Comparison of ENCODE assay signal across 1 cellular context in the genomic region with DNA sequence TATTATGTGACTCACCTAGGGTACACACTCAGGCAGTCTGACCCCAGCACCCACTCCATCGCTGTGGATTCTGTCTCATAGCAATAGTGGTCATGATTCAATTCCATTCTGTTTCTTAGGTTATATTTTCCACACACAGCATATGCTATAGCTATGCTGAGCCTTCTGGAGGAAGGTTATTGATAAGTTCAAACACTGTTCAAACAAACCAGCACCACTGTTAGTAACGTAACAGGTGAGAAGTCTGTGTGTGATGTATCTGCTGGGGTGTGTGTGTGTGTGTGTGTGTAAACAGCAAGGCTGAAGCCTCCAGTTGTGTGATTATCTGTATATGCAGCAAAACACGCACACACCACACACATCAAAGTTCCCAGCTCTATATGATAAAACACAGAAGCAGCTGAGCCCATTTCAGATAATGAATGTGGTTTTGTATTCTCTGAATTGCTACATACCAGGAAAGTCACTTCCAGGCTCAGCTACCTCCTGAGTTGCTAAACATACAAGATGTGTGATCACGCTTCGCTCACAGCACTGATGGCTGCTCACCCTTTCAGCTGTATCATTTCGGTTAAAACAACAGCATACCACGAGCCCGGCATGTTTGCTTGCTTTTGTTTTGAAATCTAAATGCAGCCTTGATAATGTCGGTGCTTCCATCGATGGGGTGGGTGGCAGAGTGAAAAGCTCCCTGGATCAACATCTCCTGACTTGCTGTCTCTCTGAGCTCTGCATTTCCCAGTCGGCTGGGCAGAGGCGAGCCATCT.
TF ChIP-seq lines count a peak whose summit lies in the region.

No MANE protein-coding gene starts in this region.

TF ChIP-seq in HepG2, 621 proteins besides CTCF, POLR2A, EP300 and RAD21 (continued from another document and continues in another):
- TF ChIP-seq FOXA3 (CRISPR knock-in tag; IDR thresholded peaks at IDR 0.05) (peak; percentile 77), ZNF441 (CRISPR knock-in tag; IDR thresholded peaks at IDR 0.05; ENCODE audit: borderline replicate concordance) (no peak), ARNT2 (CRISPR knock-in tag; IDR thresholded peaks at IDR 0.05; ENCODE audit: low read depth) (no peak), CHD4 (IDR thresholded peaks at IDR 0.05; ENCODE audit: borderline replicate concordance, low read length) (no peak; the same call in 1 of the 2 replicates), ZNF136 (CRISPR knock-in tag; IDR thresholded peaks at IDR 0.05; ENCODE audit: low read depth) (no peak), POGZ (CRISPR knock-in tag; IDR thresholded peaks at IDR 0.05) (no peak), KLF9 (CRISPR knock-in tag; IDR thresholded peaks at IDR 0.05; ENCODE audit: low read depth) (0 out of 2 replicates have a peak, but pooled peaks have one; percentile 42), YEATS4 (CRISPR knock-in tag; IDR thresholded peaks at IDR 0.05; ENCODE audit: borderline replicate concordance) (peak; percentile 45), HOXA9 (CRISPR knock-in tag; IDR thresholded peaks at IDR 0.05; ENCODE audit: borderline replicate concordance) (no peak), ZNF33B (CRISPR knock-in tag; IDR thresholded peaks at IDR 0.05) (no peak), ZBTB7A (CRISPR knock-in tag; IDR thresholded peaks at IDR 0.05) (no peak; the same call in 1 of the 2 replicates), ZFP36L2 (CRISPR knock-in tag; IDR thresholded peaks at IDR 0.05) (0 out of 2 replicates have a peak, but pooled peaks have one; percentile 40), ZNF234 (CRISPR knock-in tag; conservative IDR thresholded peaks at IDR 0.05) (no peak), ZNF724P (CRISPR knock-in tag; IDR thresholded peaks at IDR 0.05; ENCODE audit: borderline replicate concordance) (no peak), NCOA5 (CRISPR knock-in tag; IDR thresholded peaks at IDR 0.05) (no peak), GATA4 (IDR thresholded peaks at IDR 0.05; ENCODE audit: borderline replicate concordance, low read depth) (peak; percentile 73; the same call in 1 of the 2 replicates), ZNF335 (CRISPR knock-in tag; IDR thresholded peaks at IDR 0.05) (no peak), BCL6 (CRISPR knock-in tag; IDR thresholded peaks at IDR 0.05) (peak; percentile 80), ATRX (CRISPR knock-in tag; IDR thresholded peaks at IDR 0.05; ENCODE audit: borderline replicate concordance) (no peak), ZNF207 (IDR thresholded peaks at IDR 0.05; ENCODE audit: borderline replicate concordance) (no peak), ZNF747 (CRISPR knock-in tag; IDR thresholded peaks at IDR 0.05; ENCODE audit: borderline replicate concordance) (0 out of 2 replicates have a peak, but pooled peaks have one; percentile 46), IKZF1 (IDR thresholded peaks at IDR 0.05) (no peak), ZNF879 (CRISPR knock-in tag; IDR thresholded peaks at IDR 0.05) (no peak), ASH2L (IDR thresholded peaks at IDR 0.05; ENCODE audit: insufficient read length, low read depth, low read length) (peak; percentile 56), ZNF101 (CRISPR knock-in tag; IDR thresholded peaks at IDR 0.05; ENCODE audit: borderline replicate concordance, low read depth) (no peak), CEBPB (IDR thresholded peaks at IDR 0.05; ENCODE audit: borderline replicate concordance, low read depth, low read length) (peak; percentile 92), HMG20B (CRISPR knock-in tag; conservative IDR thresholded peaks at IDR 0.05) (no peak; the same call in 1 of the 2 replicates), ZFP36 (IDR thresholded peaks at IDR 0.05; ENCODE audit: borderline replicate concordance, low read depth, low read length, partially characterized antibody) (no peak), ZNF816 (CRISPR knock-in tag; IDR thresholded peaks at IDR 0.05; ENCODE audit: borderline replicate concordance) (no peak), ZNF75D (CRISPR knock-in tag; IDR thresholded peaks at IDR 0.05; ENCODE audit: borderline replicate concordance) (no peak), ZNF260 (CRISPR knock-in tag; IDR thresholded peaks at IDR 0.05; ENCODE audit: borderline replicate concordance, low read depth) (no peak), TEAD3 (CRISPR knock-in tag; optimal IDR thresholded peaks at IDR 0.05; ENCODE audit: borderline replicate concordance) (peak; percentile 93), ZNF510 (CRISPR knock-in tag; IDR thresholded peaks at IDR 0.05; ENCODE audit: low read depth) (no peak)
- TF ChIP-seq, protein P1, sequence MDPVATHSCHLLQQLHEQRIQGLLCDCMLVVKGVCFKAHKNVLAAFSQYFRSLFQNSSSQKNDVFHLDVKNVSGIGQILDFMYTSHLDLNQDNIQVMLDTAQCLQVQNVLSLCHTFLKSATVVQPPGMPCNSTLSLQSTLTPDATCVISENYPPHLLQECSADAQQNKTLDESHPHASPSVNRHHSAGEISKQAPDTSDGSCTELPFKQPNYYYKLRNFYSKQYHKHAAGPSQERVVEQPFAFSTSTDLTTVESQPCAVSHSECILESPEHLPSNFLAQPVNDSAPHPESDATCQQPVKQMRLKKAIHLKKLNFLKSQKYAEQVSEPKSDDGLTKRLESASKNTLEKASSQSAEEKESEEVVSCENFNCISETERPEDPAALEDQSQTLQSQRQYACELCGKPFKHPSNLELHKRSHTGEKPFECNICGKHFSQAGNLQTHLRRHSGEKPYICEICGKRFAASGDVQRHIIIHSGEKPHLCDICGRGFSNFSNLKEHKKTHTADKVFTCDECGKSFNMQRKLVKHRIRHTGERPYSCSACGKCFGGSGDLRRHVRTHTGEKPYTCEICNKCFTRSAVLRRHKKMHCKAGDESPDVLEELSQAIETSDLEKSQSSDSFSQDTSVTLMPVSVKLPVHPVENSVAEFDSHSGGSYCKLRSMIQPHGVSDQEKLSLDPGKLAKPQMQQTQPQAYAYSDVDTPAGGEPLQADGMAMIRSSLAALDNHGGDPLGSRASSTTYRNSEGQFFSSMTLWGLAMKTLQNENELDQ (CRISPR knock-in tag; IDR thresholded peaks at IDR 0.05; ENCODE audit: borderline replicate concordance): no peak
- TF ChIP-seq, protein P2, sequence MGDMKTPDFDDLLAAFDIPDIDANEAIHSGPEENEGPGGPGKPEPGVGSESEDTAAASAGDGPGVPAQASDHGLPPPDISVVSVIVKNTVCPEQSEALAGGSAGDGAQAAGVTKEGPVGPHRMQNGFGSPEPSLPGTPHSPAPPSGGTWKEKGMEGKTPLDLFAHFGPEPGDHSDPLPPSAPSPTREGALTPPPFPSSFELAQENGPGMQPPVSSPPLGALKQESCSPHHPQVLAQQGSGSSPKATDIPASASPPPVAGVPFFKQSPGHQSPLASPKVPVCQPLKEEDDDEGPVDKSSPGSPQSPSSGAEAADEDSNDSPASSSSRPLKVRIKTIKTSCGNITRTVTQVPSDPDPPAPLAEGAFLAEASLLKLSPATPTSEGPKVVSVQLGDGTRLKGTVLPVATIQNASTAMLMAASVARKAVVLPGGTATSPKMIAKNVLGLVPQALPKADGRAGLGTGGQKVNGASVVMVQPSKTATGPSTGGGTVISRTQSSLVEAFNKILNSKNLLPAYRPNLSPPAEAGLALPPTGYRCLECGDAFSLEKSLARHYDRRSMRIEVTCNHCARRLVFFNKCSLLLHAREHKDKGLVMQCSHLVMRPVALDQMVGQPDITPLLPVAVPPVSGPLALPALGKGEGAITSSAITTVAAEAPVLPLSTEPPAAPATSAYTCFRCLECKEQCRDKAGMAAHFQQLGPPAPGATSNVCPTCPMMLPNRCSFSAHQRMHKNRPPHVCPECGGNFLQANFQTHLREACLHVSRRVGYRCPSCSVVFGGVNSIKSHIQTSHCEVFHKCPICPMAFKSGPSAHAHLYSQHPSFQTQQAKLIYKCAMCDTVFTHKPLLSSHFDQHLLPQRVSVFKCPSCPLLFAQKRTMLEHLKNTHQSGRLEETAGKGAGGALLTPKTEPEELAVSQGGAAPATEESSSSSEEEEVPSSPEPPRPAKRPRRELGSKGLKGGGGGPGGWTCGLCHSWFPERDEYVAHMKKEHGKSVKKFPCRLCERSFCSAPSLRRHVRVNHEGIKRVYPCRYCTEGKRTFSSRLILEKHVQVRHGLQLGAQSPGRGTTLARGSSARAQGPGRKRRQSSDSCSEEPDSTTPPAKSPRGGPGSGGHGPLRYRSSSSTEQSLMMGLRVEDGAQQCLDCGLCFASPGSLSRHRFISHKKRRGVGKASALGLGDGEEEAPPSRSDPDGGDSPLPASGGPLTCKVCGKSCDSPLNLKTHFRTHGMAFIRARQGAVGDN (CRISPR knock-in tag; IDR thresholded peaks at IDR 0.05): no peak
- TF ChIP-seq, protein P3, sequence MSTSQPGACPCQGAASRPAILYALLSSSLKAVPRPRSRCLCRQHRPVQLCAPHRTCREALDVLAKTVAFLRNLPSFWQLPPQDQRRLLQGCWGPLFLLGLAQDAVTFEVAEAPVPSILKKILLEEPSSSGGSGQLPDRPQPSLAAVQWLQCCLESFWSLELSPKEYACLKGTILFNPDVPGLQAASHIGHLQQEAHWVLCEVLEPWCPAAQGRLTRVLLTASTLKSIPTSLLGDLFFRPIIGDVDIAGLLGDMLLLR (CRISPR knock-in tag; IDR thresholded peaks at IDR 0.05): no peak
- TF ChIP-seq, protein P4, sequence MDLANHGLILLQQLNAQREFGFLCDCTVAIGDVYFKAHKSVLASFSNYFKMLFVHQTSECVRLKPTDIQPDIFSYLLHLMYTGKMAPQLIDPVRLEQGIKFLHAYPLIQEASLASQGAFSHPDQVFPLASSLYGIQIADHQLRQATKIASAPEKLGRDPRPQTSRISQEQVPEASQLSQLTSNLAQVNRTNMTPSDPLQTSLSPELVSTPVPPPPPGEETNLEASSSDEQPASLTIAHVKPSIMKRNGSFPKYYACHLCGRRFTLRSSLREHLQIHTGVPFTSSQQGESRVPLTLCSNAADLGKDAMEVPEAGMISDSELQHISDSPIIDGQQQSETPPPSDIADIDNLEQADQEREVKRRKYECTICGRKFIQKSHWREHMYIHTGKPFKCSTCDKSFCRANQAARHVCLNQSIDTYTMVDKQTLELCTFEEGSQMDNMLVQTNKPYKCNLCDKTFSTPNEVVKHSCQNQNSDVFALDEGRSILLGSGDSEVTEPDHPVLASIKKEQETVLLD (CRISPR knock-in tag; IDR thresholded peaks at IDR 0.05; ENCODE audit: low read depth): no peak
- TF ChIP-seq, protein P5, sequence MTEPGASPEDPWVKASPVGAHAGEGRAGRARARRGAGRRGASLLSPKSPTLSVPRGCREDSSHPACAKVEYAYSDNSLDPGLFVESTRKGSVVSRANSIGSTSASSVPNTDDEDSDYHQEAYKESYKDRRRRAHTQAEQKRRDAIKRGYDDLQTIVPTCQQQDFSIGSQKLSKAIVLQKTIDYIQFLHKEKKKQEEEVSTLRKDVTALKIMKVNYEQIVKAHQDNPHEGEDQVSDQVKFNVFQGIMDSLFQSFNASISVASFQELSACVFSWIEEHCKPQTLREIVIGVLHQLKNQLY (CRISPR knock-in tag; IDR thresholded peaks at IDR 0.05): peak; percentile 97
- TF ChIP-seq, protein P6, sequence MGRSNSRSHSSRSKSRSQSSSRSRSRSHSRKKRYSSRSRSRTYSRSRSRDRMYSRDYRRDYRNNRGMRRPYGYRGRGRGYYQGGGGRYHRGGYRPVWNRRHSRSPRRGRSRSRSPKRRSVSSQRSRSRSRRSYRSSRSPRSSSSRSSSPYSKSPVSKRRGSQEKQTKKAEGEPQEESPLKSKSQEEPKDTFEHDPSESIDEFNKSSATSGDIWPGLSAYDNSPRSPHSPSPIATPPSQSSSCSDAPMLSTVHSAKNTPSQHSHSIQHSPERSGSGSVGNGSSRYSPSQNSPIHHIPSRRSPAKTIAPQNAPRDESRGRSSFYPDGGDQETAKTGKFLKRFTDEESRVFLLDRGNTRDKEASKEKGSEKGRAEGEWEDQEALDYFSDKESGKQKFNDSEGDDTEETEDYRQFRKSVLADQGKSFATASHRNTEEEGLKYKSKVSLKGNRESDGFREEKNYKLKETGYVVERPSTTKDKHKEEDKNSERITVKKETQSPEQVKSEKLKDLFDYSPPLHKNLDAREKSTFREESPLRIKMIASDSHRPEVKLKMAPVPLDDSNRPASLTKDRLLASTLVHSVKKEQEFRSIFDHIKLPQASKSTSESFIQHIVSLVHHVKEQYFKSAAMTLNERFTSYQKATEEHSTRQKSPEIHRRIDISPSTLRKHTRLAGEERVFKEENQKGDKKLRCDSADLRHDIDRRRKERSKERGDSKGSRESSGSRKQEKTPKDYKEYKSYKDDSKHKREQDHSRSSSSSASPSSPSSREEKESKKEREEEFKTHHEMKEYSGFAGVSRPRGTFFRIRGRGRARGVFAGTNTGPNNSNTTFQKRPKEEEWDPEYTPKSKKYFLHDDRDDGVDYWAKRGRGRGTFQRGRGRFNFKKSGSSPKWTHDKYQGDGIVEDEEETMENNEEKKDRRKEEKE (IDR thresholded peaks at IDR 0.05): no peak
- TF ChIP-seq, protein P7, sequence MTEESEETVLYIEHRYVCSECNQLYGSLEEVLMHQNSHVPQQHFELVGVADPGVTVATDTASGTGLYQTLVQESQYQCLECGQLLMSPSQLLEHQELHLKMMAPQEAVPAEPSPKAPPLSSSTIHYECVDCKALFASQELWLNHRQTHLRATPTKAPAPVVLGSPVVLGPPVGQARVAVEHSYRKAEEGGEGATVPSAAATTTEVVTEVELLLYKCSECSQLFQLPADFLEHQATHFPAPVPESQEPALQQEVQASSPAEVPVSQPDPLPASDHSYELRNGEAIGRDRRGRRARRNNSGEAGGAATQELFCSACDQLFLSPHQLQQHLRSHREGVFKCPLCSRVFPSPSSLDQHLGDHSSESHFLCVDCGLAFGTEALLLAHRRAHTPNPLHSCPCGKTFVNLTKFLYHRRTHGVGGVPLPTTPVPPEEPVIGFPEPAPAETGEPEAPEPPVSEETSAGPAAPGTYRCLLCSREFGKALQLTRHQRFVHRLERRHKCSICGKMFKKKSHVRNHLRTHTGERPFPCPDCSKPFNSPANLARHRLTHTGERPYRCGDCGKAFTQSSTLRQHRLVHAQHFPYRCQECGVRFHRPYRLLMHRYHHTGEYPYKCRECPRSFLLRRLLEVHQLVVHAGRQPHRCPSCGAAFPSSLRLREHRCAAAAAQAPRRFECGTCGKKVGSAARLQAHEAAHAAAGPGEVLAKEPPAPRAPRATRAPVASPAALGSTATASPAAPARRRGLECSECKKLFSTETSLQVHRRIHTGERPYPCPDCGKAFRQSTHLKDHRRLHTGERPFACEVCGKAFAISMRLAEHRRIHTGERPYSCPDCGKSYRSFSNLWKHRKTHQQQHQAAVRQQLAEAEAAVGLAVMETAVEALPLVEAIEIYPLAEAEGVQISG (CRISPR knock-in tag; IDR thresholded peaks at IDR 0.05): peak; percentile 70; the same call in 1 of the 2 replicates
- TF ChIP-seq, protein P8, sequence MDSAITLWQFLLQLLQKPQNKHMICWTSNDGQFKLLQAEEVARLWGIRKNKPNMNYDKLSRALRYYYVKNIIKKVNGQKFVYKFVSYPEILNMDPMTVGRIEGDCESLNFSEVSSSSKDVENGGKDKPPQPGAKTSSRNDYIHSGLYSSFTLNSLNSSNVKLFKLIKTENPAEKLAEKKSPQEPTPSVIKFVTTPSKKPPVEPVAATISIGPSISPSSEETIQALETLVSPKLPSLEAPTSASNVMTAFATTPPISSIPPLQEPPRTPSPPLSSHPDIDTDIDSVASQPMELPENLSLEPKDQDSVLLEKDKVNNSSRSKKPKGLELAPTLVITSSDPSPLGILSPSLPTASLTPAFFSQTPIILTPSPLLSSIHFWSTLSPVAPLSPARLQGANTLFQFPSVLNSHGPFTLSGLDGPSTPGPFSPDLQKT (CRISPR knock-in tag; IDR thresholded peaks at IDR 0.05; ENCODE audit: borderline replicate concordance): no peak
- TF ChIP-seq, protein P9, sequence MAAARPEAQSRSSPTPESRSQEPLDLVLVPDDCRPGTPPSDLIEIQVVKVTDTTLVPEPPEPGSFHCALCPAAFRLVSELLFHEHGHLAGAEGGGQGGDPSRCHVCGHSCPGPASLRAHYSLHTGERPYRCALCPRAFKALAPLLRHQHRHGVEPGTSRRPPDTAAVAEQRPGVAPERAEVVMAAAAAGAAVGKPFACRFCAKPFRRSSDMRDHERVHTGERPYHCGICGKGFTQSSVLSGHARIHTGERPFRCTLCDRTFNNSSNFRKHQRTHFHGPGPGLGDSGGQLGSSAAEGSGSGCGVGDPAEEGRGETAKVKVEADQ (CRISPR knock-in tag; IDR thresholded peaks at IDR 0.05; ENCODE audit: borderline replicate concordance): no peak
